In genomic region chr11:65421204-65422103, GRCh38 we compare ENCODE assay signal across 8 cellular contexts. TPM values are rescaled to one million over a fixed set of nuclear protein-coding genes. Genes with fewer than 3 reads are reported as not detected.
DNase-seq lines count a peak whose midpoint lies in the region; ATAC-seq and TF ChIP-seq lines count a peak whose summit lies in the region.

No MANE protein-coding gene starts in this region.

- H3K27ac Mint-ChIP-seq in T-helper 17 cell = peak overlapping the region; percentile 100

- H3K36me3 ChIP-seq in left ventricle myocardium inferior (peaks cover 36% of the 10 kb centered on the region), prostate gland (no peaks in the 10 kb centered on the region)

- TF ChIP-seq CTCF in left ventricle myocardium inferior (IDR thresholded peaks at IDR 0.05; ENCODE audit: borderline replicate concordance) (no peak), prostate gland (IDR thresholded peaks at IDR 0.05) (no peak)

- ATAC-seq in T-helper 17 cell (peak; percentile 57), HG03571 (IDR thresholded peaks at IDR 0.05; ENCODE audit: unreplicated experiment) (no peak)

- peaks cover 69% of the 10 kb centered on the region for H3K4me1 Mint-ChIP-seq in T-helper 17 cell

- H3K9me3 ChIP-seq in T-helper 17 cell (ENCODE audit: control insufficient read depth, low read length, poor library complexity, severe bottlenecking) (peaks cover 2% of the 10 kb centered on the region), left ventricle myocardium inferior (replicated peaks) (no peaks in the 10 kb centered on the region), prostate gland (no peaks in the 10 kb centered on the region)

- H3K4me3 ChIP-seq in GM08714 (ENCODE audit: low read length) (peak overlapping the region; percentile 76; the same call in 1 of the 2 replicates), left ventricle myocardium inferior (peak overlapping the region; percentile 80), prostate gland (peak overlapping the region; percentile 83 to 97)

- H3K27me3 ChIP-seq in left ventricle myocardium inferior (ENCODE audit: low read depth) (no peaks in the 10 kb centered on the region), prostate gland (replicated peaks; ENCODE audit: insufficient read depth) (no peaks in the 10 kb centered on the region)

- WGBS in prostate gland = 2% methylated on average over 26 of the region's 26 CpGs

- peak; percentile 56 for TF ChIP-seq POLR2A in prostate gland (IDR thresholded peaks at IDR 0.05)

- intact Hi-C loops in left ventricle myocardium inferior (cut with micrococcal nuclease) (loop anchor here (5.0 kb wide), 1 partner anchor 81 kb away; no protein-coding TSS in a partner anchor), prostate gland (cut with DNase I) (no loop called here)

- H3K4me3 Mint-ChIP-seq in T-helper 17 cell = peak overlapping the region; percentile 100

- peak; percentile 90 for DNase-seq in NCI-H146 (lab: John Stamatoyannopoulos, UW)
- DNase-seq in T-helper 17 cell = peak; percentile 66 to 81 (median 70)
- DNase-seq in amniotic stem cell (lab: John Stamatoyannopoulos, UW) = peak; percentile 91
- peak; percentile 92 for DNase-seq in left ventricle myocardium inferior
- peak; percentile 98 for DNase-seq in prostate gland (ENCODE audit: low spot score)
- DNase-seq in ureter (ENCODE audit: low spot score) = peak; percentile 97

- H3K27me3 Mint-ChIP-seq in T-helper 17 cell = no peaks in the 10 kb centered on the region

- H3K4me1 ChIP-seq in left ventricle myocardium inferior = peaks cover 87% of the 10 kb centered on the region
- peaks cover 27% of the 10 kb centered on the region for H3K4me1 ChIP-seq in prostate gland (replicated peaks)

- H3K27ac ChIP-seq in left ventricle myocardium inferior (replicated peaks) (peak overlapping the region; percentile 100), prostate gland (peak overlapping the region; percentile 100)

- H3K36me3 Mint-ChIP-seq in T-helper 17 cell (ENCODE audit: low read depth) = peaks cover 25% of the 10 kb centered on the region

RNA-seq across cellular contexts. Expression of gene NEAT1, which starts 1.1 kb away (rescaled TPM):
- total RNA-seq in T-helper 17 cell (100 to 1,000 TPM; 554 to 555 TPM), left ventricle myocardium inferior (405 TPM), prostate gland (1,000 to 10,000 TPM in 1 of 2 donors, 100 to 1,000 TPM in 1; 110 to 1,326 TPM), ureter (1,155 TPM)

RNA-seq across cellular contexts. Expression of gene FRMD8, which starts 35.0 kb away (rescaled TPM):
- total RNA-seq in T-helper 17 cell = 10 to 100 TPM; 29.2 to 37.5 TPM
- 8.4 TPM for total RNA-seq in left ventricle myocardium inferior
- total RNA-seq in prostate gland = 100 to 1,000 TPM in 1 of 2 donors, 10 to 100 TPM in 1; 36.1 to 106 TPM
- total RNA-seq in ureter = 31.2 TPM

RNA-seq across cellular contexts. Expression of gene SLC25A45, which starts 39.0 kb away (rescaled TPM):
- 10 to 100 TPM; 57.7 to 61.6 TPM for total RNA-seq in T-helper 17 cell
- total RNA-seq in left ventricle myocardium inferior = 5.0 TPM
- 10 to 100 TPM; 11.7 to 13.3 TPM for total RNA-seq in prostate gland
- 9.4 TPM for total RNA-seq in ureter
